ENCODE assay signal across 16 cellular contexts in genomic region chr9:78436873-78437272, GRCh38.
A peak's percentile ranks its signal among the peaks of the same experiment; 100 is the strongest.
DNase-seq lines count a peak whose midpoint lies in the region; ATAC-seq, FAIRE-seq and TF ChIP-seq lines count a peak whose summit lies in the region.
"Had no signal": no experiment of that assay in that cellular context is flagged by ENCODE, and none has a peak within 500 bp of the region (broad histone marks: within the 10 kb centered on the region; RNA-seq: fewer than 3 reads in every experiment).

No MANE protein-coding gene starts in this region.

- no peak for ATAC-seq in HepG2
- no peak for ATAC-seq in right lobe of liver
- ATAC-seq: GM12878 had no signal

- no peak for TF ChIP-seq RAD21 in HepG2 (CRISPR knock-in tag; IDR thresholded peaks at IDR 0.05)

- no peak for TF ChIP-seq POLR2A in HepG2 (IDR thresholded peaks at IDR 0.05; ENCODE audit: insufficient read depth in 1 of 2, low read depth in 2 of 2, low read length in 2 of 2)
- no peak for TF ChIP-seq POLR2A in right lobe of liver (IDR thresholded peaks at IDR 0.05)

- H3K36me3 ChIP-seq in HepG2 (replicated peaks in 1 of 2; ENCODE audit: control insufficient read depth in 1 of 2, insufficient read depth in 2 of 2, low read length in 2 of 2) = no peaks in the 10 kb centered on the region
- no peaks in the 10 kb centered on the region for H3K36me3 ChIP-seq in right lobe of liver
- H3K36me3 ChIP-seq: BLaER1, HAP-1 had no signal

- DNase-seq in HepG2 (ENCODE audit: low spot score) (no peak), right lobe of liver (no peak), cerebellar cortex (ENCODE audit: low spot score) (peak; percentile 54), left kidney (ENCODE audit: low read depth, low spot score) (peak; percentile 10), frontal cortex (ENCODE audit: low spot score in 2 of 2) (no peak), NCI-H748 (lab: John Stamatoyannopoulos, UW; ENCODE audit: unreplicated experiment) (no peak), NCI-H1092 treated with DMSO at 0.1 percent for 48 hours (lab: John Stamatoyannopoulos, UW) (no peak), GM20000 (ENCODE audit: low spot score) (no peak)
- DNase-seq: 8988T; CD4-positive, alpha-beta memory T cell; DMS153; DMS79 treated with DMSO at 0.1 percent for 48 hours; GF-D8 had no signal

- TF ChIP-seq CTCF in HepG2 (CRISPR knock-in tag; IDR thresholded peaks at IDR 0.05) (no peak), right lobe of liver (IDR thresholded peaks at IDR 0.05) (no peak), GM20000 (IDR thresholded peaks at IDR 0.05; ENCODE audit: extremely low read depth, missing control alignments) (no peak)

- H3K79me2 ChIP-seq in HepG2 (ENCODE audit: insufficient read depth, low read length) = no peaks in the 10 kb centered on the region

- BruUV-seq in HepG2 (replicated peaks; lab: Mats Ljungman, UMichigan) = no TSS peak

- POLR2A ChIA-PET in HepG2 (lab: Yijun Ruan, JAX) = no interaction called here

- H3K27me3 ChIP-seq in HepG2 (ENCODE audit: control insufficient read depth in 1 of 2, insufficient read depth in 2 of 2, low read length in 2 of 2) (no peaks in the 10 kb centered on the region; a peak in 1 of 5 replicates), right lobe of liver (no peaks in the 10 kb centered on the region)
- H3K27me3 ChIP-seq: BLaER1 had no signal

- TF ChIP-seq EP300 in HepG2 (IDR thresholded peaks at IDR 0.05; ENCODE audit: low read depth in 2 of 2, low read length in 2 of 2) (no peak), HepG2 (CRISPR knock-in tag; IDR thresholded peaks at IDR 0.05; ENCODE audit: borderline replicate concordance) (no peak)

- H3K9me3 ChIP-seq in HepG2 (ENCODE audit: low read length) = no peaks in the 10 kb centered on the region
- H3K9me3 ChIP-seq in right lobe of liver = no peaks in the 10 kb centered on the region
- H3K9me3 ChIP-seq: HAP-1 had no signal

- no peak overlapping the region for H3K9ac ChIP-seq in HepG2 (ENCODE audit: insufficient read depth, low read depth, low read length)
- H3K9ac ChIP-seq: BLaER1 had no signal

- H3K4me1 ChIP-seq in HepG2 (ENCODE audit: insufficient read depth, low read length) (no peaks in the 10 kb centered on the region), right lobe of liver (no peaks in the 10 kb centered on the region)
- H3K4me1 ChIP-seq: BLaER1 had no signal

- in situ Hi-C loops in HepG2 (cut with HindIII; ENCODE audit: extremely low pct_ligation_motif_present, low pct_unique_long_range_greater_than_20kb) = no loop called here

- FAIRE-seq in HepG2 (lab: Jason Lieb, UNC) (no peak), frontal cortex (lab: Jason Lieb, UNC) (no peak)
- FAIRE-seq: GM12878 had no signal

- WGBS in HepG2 (ENCODE audit: low lambda C conversion rate) = 24% methylated on average over 2 of the region's 2 CpGs
- WGBS in right lobe of liver (ENCODE audit: insufficient coverage, low coverage, low lambda C conversion rate, missing lambda C conversion rate) = 57% methylated on average over 2 of the region's 2 CpGs

- CTCF ChIA-PET in HepG2 (lab: Yijun Ruan, JAX; ENCODE audit: low intra/inter-chr PET ratio, low total read pairs) = no interaction called here

- intact Hi-C loops in HepG2 (cut with micrococcal nuclease; ENCODE audit: unreplicated experiment) = no loop called here
- intact Hi-C loops in right lobe of liver (cut with DNase I) = no loop called here

- no peak overlapping the region for H2AFZ ChIP-seq in HepG2 (ENCODE audit: low read length)

- H3K4me3 ChIP-seq in HepG2 (replicated peaks in 1 of 3; ENCODE audit: insufficient read depth in 1 of 3, low read depth in 2 of 3, low read length in 3 of 3) = no peak overlapping the region
- H3K4me3 ChIP-seq in right lobe of liver = no peak overlapping the region
- H3K4me3 ChIP-seq: BLaER1, GM12878, HAP-1 had no signal

- no peak overlapping the region for H3K4me2 ChIP-seq in HepG2 (ENCODE audit: low read depth, low read length)
- H3K4me2 ChIP-seq: BLaER1 had no signal

- H3K27ac ChIP-seq in HepG2 (ENCODE audit: extremely low read length, insufficient read depth, low read length) (no peak overlapping the region), right lobe of liver (no peak overlapping the region)
- H3K27ac ChIP-seq: BLaER1 had no signal

- H4K20me1 ChIP-seq in HepG2 (ENCODE audit: insufficient read depth, low read length) = no peaks in the 10 kb centered on the region
- H4K20me1 ChIP-seq: BLaER1 had no signal

TF ChIP-seq in HepG2, 621 proteins besides CTCF, POLR2A, EP300 and RAD21:
- TF ChIP-seq, protein P1, sequence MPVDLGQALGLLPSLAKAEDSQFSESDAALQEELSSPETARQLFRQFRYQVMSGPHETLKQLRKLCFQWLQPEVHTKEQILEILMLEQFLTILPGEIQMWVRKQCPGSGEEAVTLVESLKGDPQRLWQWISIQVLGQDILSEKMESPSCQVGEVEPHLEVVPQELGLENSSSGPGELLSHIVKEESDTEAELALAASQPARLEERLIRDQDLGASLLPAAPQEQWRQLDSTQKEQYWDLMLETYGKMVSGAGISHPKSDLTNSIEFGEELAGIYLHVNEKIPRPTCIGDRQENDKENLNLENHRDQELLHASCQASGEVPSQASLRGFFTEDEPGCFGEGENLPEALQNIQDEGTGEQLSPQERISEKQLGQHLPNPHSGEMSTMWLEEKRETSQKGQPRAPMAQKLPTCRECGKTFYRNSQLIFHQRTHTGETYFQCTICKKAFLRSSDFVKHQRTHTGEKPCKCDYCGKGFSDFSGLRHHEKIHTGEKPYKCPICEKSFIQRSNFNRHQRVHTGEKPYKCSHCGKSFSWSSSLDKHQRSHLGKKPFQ (CRISPR knock-in tag; IDR thresholded peaks at IDR 0.05; ENCODE audit: insufficient replicate concordance) = no peak
- 0 out of 2 replicates have a peak, but pooled peaks have one; percentile 29 for TF ChIP-seq RFX5 (IDR thresholded peaks at IDR 0.05; ENCODE audit: low read depth, low read length)
TF ChIP-seq in HepG2: peak in this region for 1.

Comparison
In these comparisons a context has a peak if more than half of its experiments do, and no peak if none do; other contexts are left out.
1. DNase-seq: peak in cerebellar cortex (single experiment) and left kidney (single experiment); none in HepG2 (single experiment), right lobe of liver (0 of 3), frontal cortex (0 of 2), NCI-H748 (single experiment), NCI-H1092 treated with DMSO at 0.1 percent for 48 hours (single experiment) and GM20000 (single experiment).